In genomic region chr11:118258410-118258809, GRCh38 we compare ENCODE assay signal across 11 cellular contexts. TPM values are rescaled to one million over a fixed set of nuclear protein-coding genes. Genes with fewer than 3 reads are reported as not detected.
DNase-seq lines count a peak whose midpoint lies in the region; ATAC-seq, FAIRE-seq and TF ChIP-seq lines count a peak whose summit lies in the region.
"Had no signal": no experiment of that assay in that cellular context is flagged by ENCODE, and none has a peak within 500 bp of the region (broad histone marks: within the 10 kb centered on the region; RNA-seq: fewer than 3 reads in every experiment).

No MANE protein-coding gene starts in this region.

- H2BK5ac ChIP-seq in H1 (ENCODE audit: low read depth, low read length), result no peak overlapping the region

- no peak overlapping the region for H3K4ac ChIP-seq in H1 (replicated peaks; ENCODE audit: insufficient read length, low read depth, low read length)

- TF ChIP-seq CTCF in natural killer cell (IDR thresholded peaks at IDR 0.05), result no peak
- peak in 2 of 3 experiments; percentile 11 to 41; a peak in 2 of 4 replicates for TF ChIP-seq CTCF in H1 (IDR thresholded peaks at IDR 0.05; ENCODE audit: control extremely low read depth in 1 of 3, insufficient read depth in 1 of 3, low read depth in 1 of 3, low read length in 3 of 3)
- peak; percentile 14 for TF ChIP-seq CTCF in upper lobe of right lung (IDR thresholded peaks at IDR 0.05)

- H3K79me1 ChIP-seq in H1 (ENCODE audit: low read depth, low read length), result no peaks in the 10 kb centered on the region

- no peak for DNase-seq in natural killer cell
- no peak for DNase-seq in natural killer cell treated with Interleukin-12 subunit alpha and Interleukin-12 subunit beta and Interleukin-15 and Interleukin-18, amount 100 ng/mL, for 72 hours (ENCODE audit: low spot score)
- peak; percentile 58 to 72 for DNase-seq in NCI-H526 (lab: John Stamatoyannopoulos, UW)
- DNase-seq in H1 (ENCODE audit: low read depth in 1 of 2, low spot score in 2 of 2), result no peak
- DNase-seq in upper lobe of right lung, result no peak
- no peak for DNase-seq in NCI-H1694 (lab: John Stamatoyannopoulos, UW)
- no peak for DNase-seq in medulla oblongata (ENCODE audit: extremely low spot score)
- DNase-seq: adrenal gland; naive B cell; stimulated activated CD4-positive, alpha-beta T cell treated with anti-CD3 and anti-CD28 coated beads, Interleukin-12 subunit alpha, Interleukin-12 subunit beta, amount 100 ng/mL, for 4 hours had no signal

- no peak overlapping the region for H2AK5ac ChIP-seq in H1 (ENCODE audit: low read depth, low read length)

- H3K4me1 Mint-ChIP-seq in natural killer cell, result no peaks in the 10 kb centered on the region
- peaks cover 0 to 2% of the 10 kb centered on the region in 2 donors for H3K4me1 Mint-ChIP-seq in natural killer cell treated with Interleukin-12 subunit alpha and Interleukin-12 subunit beta and Interleukin-15 and Interleukin-18, amount 100 ng/mL, for 72 hours (ENCODE audit: low read depth in 2 of 2)

- no peak overlapping the region for H3K9ac ChIP-seq in H1 (replicated peaks in 1 of 4; ENCODE audit: extremely low read depth in 1 of 4, low read depth in 3 of 4, low read length in 3 of 4)

- no peak overlapping the region for H2AFZ ChIP-seq in H1 (ENCODE audit: low read length)

- no peak overlapping the region for H2BK15ac ChIP-seq in H1 (ENCODE audit: low read length)

- no peak for TF ChIP-seq EP300 in H1 (IDR thresholded peaks at IDR 0.05; ENCODE audit: borderline replicate concordance in 1 of 2, low read depth in 2 of 2, low read length in 2 of 2)

- H3K27ac Mint-ChIP-seq in natural killer cell, result no peak overlapping the region
- H3K27ac Mint-ChIP-seq in natural killer cell treated with Interleukin-12 subunit alpha and Interleukin-12 subunit beta and Interleukin-15 and Interleukin-18, amount 100 ng/mL, for 72 hours, result no peak overlapping the region
- H3K27ac Mint-ChIP-seq: naive B cell had no signal

- no peak for FAIRE-seq in H1 (lab: Jason Lieb, UNC)

- no peak overlapping the region for H4K91ac ChIP-seq in H1 (replicated peaks; ENCODE audit: insufficient read length, low read length)

- H3K27ac ChIP-seq in H1 (ENCODE audit: low read depth, low read length) (no peak overlapping the region), upper lobe of right lung (no peak overlapping the region)
- H3K27ac ChIP-seq: adrenal gland had no signal

- no peak for TF ChIP-seq POLR2A in H1 (IDR thresholded peaks at IDR 0.05; ENCODE audit: control extremely low read depth in 1 of 2, low read depth in 2 of 2, low read length in 2 of 2)

- CTCF ChIA-PET in H1 (lab: Charles Lee; ENCODE audit: partially characterized antibody), result interaction anchor here (0.6 to 3.9 kb wide), 5 partner anchors 24 to 895 kb away, joined by 3 to 16 read pairs (median 7); no protein-coding TSS in a partner anchor

- H4K8ac ChIP-seq in H1 (ENCODE audit: extremely low read depth, insufficient read depth, low read length), result no peak overlapping the region

- H3K18ac ChIP-seq in H1 (ENCODE audit: extremely low read depth, low read length), result no peak overlapping the region

- H3K36me3 ChIP-seq in H1 (ENCODE audit: control insufficient read depth in 2 of 4, insufficient read depth in 4 of 4, low read length in 3 of 4) (no peaks in the 10 kb centered on the region), upper lobe of right lung (peaks cover 42% of the 10 kb centered on the region)
- H3K36me3 ChIP-seq: adrenal gland had no signal

- H3K4me3 ChIP-seq in H1 (ENCODE audit: extremely low read depth in 1 of 4, insufficient read depth in 2 of 4, low read depth in 3 of 4, low read length in 4 of 4), result no peak overlapping the region
- H3K4me3 ChIP-seq in upper lobe of right lung, result no peak overlapping the region
- H3K4me3 ChIP-seq: adrenal gland had no signal

- 0% methylated on average over 1 of the region's 1 CpG; no CpG with 5 or more reads in 1 of the 2 experiments for WGBS in H1 (ENCODE audit: extremely low coverage in 1 of 2, insufficient coverage in 1 of 2, insufficient read length in 1 of 2, insufficient replicate concordance in 2 of 2, low coverage in 1 of 2, low lambda C conversion rate in 2 of 2, missing lambda C conversion rate in 1 of 2), 2 experiments

- H3K56ac ChIP-seq in H1 (replicated peaks; ENCODE audit: insufficient read length, low read depth, low read length), result no peak overlapping the region

- no peak overlapping the region for H3K4me3 Mint-ChIP-seq in natural killer cell
- H3K4me3 Mint-ChIP-seq in natural killer cell treated with Interleukin-12 subunit alpha and Interleukin-12 subunit beta and Interleukin-15 and Interleukin-18, amount 100 ng/mL, for 72 hours, result no peak overlapping the region
- H3K4me3 Mint-ChIP-seq: naive B cell had no signal

- H2BK12ac ChIP-seq in H1 (ENCODE audit: low read depth, low read length), result no peak overlapping the region

- H2BK120ac ChIP-seq in H1 (replicated peaks; ENCODE audit: low read depth, low read length), result no peak overlapping the region

- H3K9me3 Mint-ChIP-seq in natural killer cell, result peaks cover 0 to 2% of the 10 kb centered on the region in 2 donors
- no peaks in the 10 kb centered on the region for H3K9me3 Mint-ChIP-seq in natural killer cell treated with Interleukin-12 subunit alpha and Interleukin-12 subunit beta and Interleukin-15 and Interleukin-18, amount 100 ng/mL, for 72 hours

- H3K4me1 ChIP-seq in H1 (replicated peaks in 1 of 4; ENCODE audit: control insufficient read depth in 3 of 4, insufficient read depth in 4 of 4, low read length in 3 of 4) (peaks cover 0 to 2% (median 0%) of the 10 kb centered on the region in 4 experiments; a peak in 3 of 7 replicates), upper lobe of right lung (peaks cover 18% of the 10 kb centered on the region)
- H3K4me1 ChIP-seq: adrenal gland had no signal

- no peak overlapping the region for H4K5ac ChIP-seq in H1 (ENCODE audit: insufficient read length, low read depth, low read length)

- ATAC-seq in natural killer cell, result peak in 2 of 3 donors; percentile 30 to 50
- no peak for ATAC-seq in natural killer cell treated with Interleukin-12 subunit alpha and Interleukin-12 subunit beta and Interleukin-15 and Interleukin-18, amount 100 ng/mL, for 72 hours
- no peak for ATAC-seq in upper lobe of right lung
- no peak for ATAC-seq in HG03025 (IDR thresholded peaks at IDR 0.05; ENCODE audit: low FRiP score, unreplicated experiment)

- no peaks in the 10 kb centered on the region for H3K23me2 ChIP-seq in H1 (ENCODE audit: low read depth, low read length)

- POLR2A ChIA-PET in H1 (lab: Charles Lee; ENCODE audit: partially characterized antibody), result no interaction called here

- no peak overlapping the region for H2BK20ac ChIP-seq in H1 (ENCODE audit: low read length)

- H3K9me3 ChIP-seq in H1 (ENCODE audit: insufficient read depth in 2 of 2, low read depth in 1 of 2, low read length in 1 of 2), result no peaks in the 10 kb centered on the region
- H3K9me3 ChIP-seq in upper lobe of right lung, result no peaks in the 10 kb centered on the region
- H3K9me3 ChIP-seq: adrenal gland had no signal

- intact Hi-C loops in natural killer cell (cut with micrococcal nuclease), result no loop called here
- intact Hi-C loops in upper lobe of right lung (cut with DNase I), result no loop called here

- H3K4me2 ChIP-seq in H1 (ENCODE audit: insufficient read depth in 1 of 2, low read depth in 2 of 2, low read length in 2 of 2), result no peak overlapping the region

- H3K36me3 Mint-ChIP-seq in natural killer cell, result no peaks in the 10 kb centered on the region
- H3K36me3 Mint-ChIP-seq in natural killer cell treated with Interleukin-12 subunit alpha and Interleukin-12 subunit beta and Interleukin-15 and Interleukin-18, amount 100 ng/mL, for 72 hours, result no peaks in the 10 kb centered on the region
- H3K36me3 Mint-ChIP-seq: naive B cell had no signal

- peaks cover 8 to 21% of the 10 kb centered on the region in 2 donors for H3K27me3 Mint-ChIP-seq in natural killer cell (ENCODE audit: low read depth in 2 of 2)
- H3K27me3 Mint-ChIP-seq in natural killer cell treated with Interleukin-12 subunit alpha and Interleukin-12 subunit beta and Interleukin-15 and Interleukin-18, amount 100 ng/mL, for 72 hours, result peaks cover 7% of the 10 kb centered on the region in 2 donors

- no peaks in the 10 kb centered on the region for H3K79me2 ChIP-seq in H1 (ENCODE audit: control insufficient read depth in 1 of 2, insufficient read depth in 2 of 2, low read length in 2 of 2)

- no peak overlapping the region for H3K23ac ChIP-seq in H1 (ENCODE audit: insufficient read length)

- no peak overlapping the region for H3K14ac ChIP-seq in H1 (ENCODE audit: insufficient read length)

- no peaks in the 10 kb centered on the region for H4K20me1 ChIP-seq in H1 (replicated peaks in 1 of 2; ENCODE audit: control insufficient read depth in 1 of 2, insufficient read depth in 2 of 2, low read length in 2 of 2)

- H3K27me3 ChIP-seq in H1 (replicated peaks in 1 of 4; ENCODE audit: control insufficient read depth in 3 of 4, extremely low read depth in 1 of 4, insufficient read depth in 3 of 4, low read length in 3 of 4) (peaks cover 1 to 11% (median 8%) of the 10 kb centered on the region in 4 experiments; a peak in 6 of 7 replicates), upper lobe of right lung (no peaks in the 10 kb centered on the region)

- TF ChIP-seq RAD21 in H1 (IDR thresholded peaks at IDR 0.05 in 1 of 2, conservative IDR thresholded peaks at IDR 0.05 in 1 of 2; ENCODE audit: low read depth in 2 of 2, low read length in 2 of 2), result peak; percentile 24 to 40

RNA-seq across cellular contexts. Expression of gene MPZL2, which starts 5.7 kb away (rescaled TPM):
- under 1 TPM in 2 of 3 donors, not detected in 1; 0.49 to 0.58 TPM for total RNA-seq in natural killer cell
- under 1 TPM in 1 of 2 donors, not detected in 1; 0.45 TPM for total RNA-seq in natural killer cell treated with Interleukin-12 subunit alpha and Interleukin-12 subunit beta and Interleukin-15 and Interleukin-18, amount 100 ng/mL, for 72 hours
- total RNA-seq in H1 (2021; fragmentation: NEBNext Ultra II Directional; extraction: Animal tissue kit (Norgen Biotek cat#: 25700)), result 2.4 and 2.6 TPM in 2 replicates
- polyA plus RNA-seq in H1 (2011; rRNA removed), result 2.3 and 3.2 TPM in 2 replicates
- 2.8 TPM for polyA plus RNA-seq in H1 (2011; cell fraction: cytosol; rRNA removed)
- polyA plus RNA-seq in H1 (2011; cell fraction: nucleus; rRNA removed), result 4.4 TPM
- 2.4 to 2.9 TPM (median 2.8 TPM) in 4 replicates for polyA plus RNA-seq in H1 (2012, experiment 1 of 2)
- polyA plus RNA-seq in H1 (2012, experiment 2 of 2), result 2.2 TPM
- polyA plus RNA-seq in H1 (2013, experiment 1 of 2), result 4.7 TPM
- polyA plus RNA-seq in H1 (2013, experiment 2 of 2), result 5.6 TPM
- polyA minus RNA-seq in H1 (2011; rRNA and poly(A)+ RNA removed), result 2.4 and 3.1 TPM in 2 replicates
- polyA minus RNA-seq in H1 (2011; cell fraction: cytosol; rRNA and poly(A)+ RNA removed), result 2.6 TPM
- 6.4 TPM for polyA minus RNA-seq in H1 (2011; cell fraction: nucleus; rRNA and poly(A)+ RNA removed)
- total RNA-seq in upper lobe of right lung, result 119 TPM

RNA-seq across cellular contexts. Expression of gene MPZL3, which starts 6.2 kb away (rescaled TPM):
- total RNA-seq in natural killer cell, result 1 to 10 TPM; 6.3 to 7.5 (median 6.7) TPM
- total RNA-seq in natural killer cell treated with Interleukin-12 subunit alpha and Interleukin-12 subunit beta and Interleukin-15 and Interleukin-18, amount 100 ng/mL, for 72 hours, result 10 to 100 TPM; 10.8 to 12.8 TPM
- total RNA-seq in H1 (2021; fragmentation: NEBNext Ultra II Directional; extraction: Animal tissue kit (Norgen Biotek cat#: 25700)), result 3.3 and 3.9 TPM in 2 replicates
- polyA plus RNA-seq in H1 (2011; rRNA removed), result 1.1 and 1.2 TPM in 2 replicates
- polyA plus RNA-seq in H1 (2011; cell fraction: cytosol; rRNA removed), result 1.6 TPM
- polyA plus RNA-seq in H1 (2011; cell fraction: nucleus; rRNA removed), result 0.83 TPM
- 1.6 to 2.3 TPM (median 1.8 TPM) in 4 replicates for polyA plus RNA-seq in H1 (2012, experiment 1 of 2)
- polyA plus RNA-seq in H1 (2012, experiment 2 of 2), result 0.66 TPM
- polyA plus RNA-seq in H1 (2013, experiment 1 of 2), result 2.4 TPM
- polyA plus RNA-seq in H1 (2013, experiment 2 of 2), result 3.2 TPM
- 5.5 TPM in 2 replicates for polyA minus RNA-seq in H1 (2011; rRNA and poly(A)+ RNA removed)
- 2.4 TPM for polyA minus RNA-seq in H1 (2011; cell fraction: cytosol; rRNA and poly(A)+ RNA removed)
- polyA minus RNA-seq in H1 (2011; cell fraction: nucleus; rRNA and poly(A)+ RNA removed), result 0.80 TPM
- 11.8 TPM for total RNA-seq in upper lobe of right lung

RNA-seq across cellular contexts. Expression of gene JAML, which starts 33.6 kb away (rescaled TPM):
- total RNA-seq in natural killer cell (10 to 100 TPM in 2 of 3 donors, 1 to 10 TPM in 1; 7.1 to 27.8 (median 12.8) TPM), upper lobe of right lung (87.9 TPM)
- total RNA-seq in natural killer cell treated with Interleukin-12 subunit alpha and Interleukin-12 subunit beta and Interleukin-15 and Interleukin-18, amount 100 ng/mL, for 72 hours, result 1 to 10 TPM; 1.4 to 8.5 TPM
- 0.58 and 0.86 TPM in 2 replicates for total RNA-seq in H1 (2021; fragmentation: NEBNext Ultra II Directional; extraction: Animal tissue kit (Norgen Biotek cat#: 25700))
- polyA plus RNA-seq in H1 (2011; rRNA removed), result 0.05 and 0.12 TPM in 2 replicates
- polyA plus RNA-seq in H1 (2011; cell fraction: cytosol; rRNA removed), result 0.08 TPM
- 0.07 TPM for polyA plus RNA-seq in H1 (2011; cell fraction: nucleus; rRNA removed)
- 0.32 to 0.98 TPM (median 0.44 TPM) in 4 replicates for polyA plus RNA-seq in H1 (2012, experiment 1 of 2)
- 0.50 TPM for polyA plus RNA-seq in H1 (2012, experiment 2 of 2)
- polyA plus RNA-seq in H1 (2013, experiment 1 of 2), result 0.30 TPM
- 0.39 TPM for polyA plus RNA-seq in H1 (2013, experiment 2 of 2)
- polyA minus RNA-seq in H1 (2011; rRNA and poly(A)+ RNA removed), result 0.03 and 0.17 TPM in 2 replicates
- not detected for polyA minus RNA-seq in H1 (2011; cell fraction: cytosol; rRNA and poly(A)+ RNA removed)
- polyA minus RNA-seq in H1 (2011; cell fraction: nucleus; rRNA and poly(A)+ RNA removed), result 0.70 TPM

RNA-seq across cellular contexts. Expression of gene CD3E, which starts 46.1 kb away (rescaled TPM):
- 100 to 1,000 TPM in 2 of 3 donors, 10 to 100 TPM in 1; 31.6 to 322 (median 155) TPM for total RNA-seq in natural killer cell
- 100 to 1,000 TPM in 1 of 2 donors, 10 to 100 TPM in 1; 25.7 to 148 TPM for total RNA-seq in natural killer cell treated with Interleukin-12 subunit alpha and Interleukin-12 subunit beta and Interleukin-15 and Interleukin-18, amount 100 ng/mL, for 72 hours
- total RNA-seq in H1 (2021; fragmentation: NEBNext Ultra II Directional; extraction: Animal tissue kit (Norgen Biotek cat#: 25700)), result not detected in 2 replicates
- 0.05 TPM in 1 of 2 replicates, not detected in the other for polyA plus RNA-seq in H1 (2011; rRNA removed)
- not detected for polyA plus RNA-seq in H1 (2011; cell fraction: cytosol; rRNA removed)
- 0.10 TPM for polyA plus RNA-seq in H1 (2011; cell fraction: nucleus; rRNA removed)
- not detected in 4 replicates for polyA plus RNA-seq in H1 (2012, experiment 1 of 2)
- not detected for polyA plus RNA-seq in H1 (2012, experiment 2 of 2)
- not detected for polyA plus RNA-seq in H1 (2013, experiment 1 of 2)
- 0.13 TPM for polyA plus RNA-seq in H1 (2013, experiment 2 of 2)
- polyA minus RNA-seq in H1 (2011; rRNA and poly(A)+ RNA removed), result not detected in 2 replicates
- polyA minus RNA-seq in H1 (2011; cell fraction: cytosol; rRNA and poly(A)+ RNA removed), result not detected
- not detected for polyA minus RNA-seq in H1 (2011; cell fraction: nucleus; rRNA and poly(A)+ RNA removed)
- total RNA-seq in upper lobe of right lung, result 14.5 TPM

Comparison
In these comparisons a context has a peak if more than half of its experiments do, and no peak if none do; other contexts are left out.
1. ATAC-seq: peak in natural killer cell (2 of 3); none in natural killer cell treated with Interleukin-12 subunit alpha and Interleukin-12 subunit beta and Interleukin-15 and Interleukin-18, amount 100 ng/mL, for 72 hours (0 of 2), upper lobe of right lung (single experiment) and HG03025 (single experiment).
2. DNase-seq: peak in NCI-H526 (2 of 2); none in natural killer cell (single experiment), natural killer cell treated with Interleukin-12 subunit alpha and Interleukin-12 subunit beta and Interleukin-15 and Interleukin-18, amount 100 ng/mL, for 72 hours (single experiment), H1 (0 of 2), upper lobe of right lung (single experiment), NCI-H1694 (single experiment) and medulla oblongata (single experiment).
3. RNA of gene MPZL2, which starts 5.7 kb away (total RNA-seq): 119 TPM in upper lobe of right lung (single experiment); 2.4 to 2.6 TPM in H1, 0.49 to 0.58 TPM in natural killer cell and 0.45 TPM in natural killer cell treated with Interleukin-12 subunit alpha and Interleukin-12 subunit beta and Interleukin-15 and Interleukin-18, amount 100 ng/mL, for 72 hours; every median in the first group is over 10 times any median in the second.